9 cellular contexts compared by ENCODE assay signal in genomic region chr4:1209821-1210220, GRCh38. TPM values are rescaled to one million over a fixed set of nuclear protein-coding genes. Genes with fewer than 3 reads are reported as not detected.
DNase-seq lines count a peak whose midpoint lies in the region; ATAC-seq, FAIRE-seq and TF ChIP-seq lines count a peak whose summit lies in the region.
"Had no signal": no experiment of that assay in that cellular context is flagged by ENCODE, and none has a peak within 500 bp of the region (broad histone marks: within the 10 kb centered on the region; RNA-seq: fewer than 3 reads in every experiment).

No MANE protein-coding gene starts in this region.

- no peak overlapping the region for H3K4me3 ChIP-seq in AG10803 (ENCODE audit: low read length)

- DNase-seq in AG10803 (ENCODE audit: low read depth) (peak; percentile 64), astrocyte of the hippocampus (ENCODE audit: low read depth, low spot score) (peak; percentile 59), left ventricle myocardium superior (peak; percentile 93), posterior cingulate gyrus (peak; percentile 36 to 94 (median 55)), COLO829 (ENCODE audit: low spot score) (no peak), H54 (ENCODE audit: insufficient read length, low spot score) (no peak), NCI-H82 (lab: John Stamatoyannopoulos, UW) (no peak)

- TF ChIP-seq POLR2A in H54 (IDR thresholded peaks at IDR 0.05; ENCODE audit: low read depth, low read length), result no peak

- TF ChIP-seq CTCF in AG10803 (conservative IDR thresholded peaks at IDR 0.05; ENCODE audit: low read length), result no peak

- no peak for FAIRE-seq in H54 (lab: Jason Lieb, UNC)

- intact Hi-C loops in left ventricle myocardium superior (cut with micrococcal nuclease) (no loop called here), posterior cingulate gyrus (cut with DNase I) (no loop called here)

- ATAC-seq in left ventricle myocardium superior (peak; percentile 89), GM18519 (IDR thresholded peaks at IDR 0.05; ENCODE audit: low FRiP score, unreplicated experiment) (no peak)
- ATAC-seq: CD8-positive, alpha-beta T cell had no signal

RNA-seq across cellular contexts. Expression of gene SPON2, which starts 37.4 kb away (rescaled TPM):
- total RNA-seq in left ventricle myocardium superior, result 22.8 TPM

RNA-seq across cellular contexts. Expression of gene CTBP1, which starts 39.1 kb away (rescaled TPM):
- total RNA-seq in left ventricle myocardium superior, result 133 TPM

Comparison
In these comparisons a context has a peak if more than half of its experiments do, and no peak if none do; other contexts are left out.
1. DNase-seq: peak in AG10803 (single experiment), astrocyte of the hippocampus (single experiment), left ventricle myocardium superior (single experiment) and posterior cingulate gyrus (10 of 10); none in COLO829 (single experiment), H54 (single experiment) and NCI-H82 (single experiment).